Comparison of ENCODE assay signal across 10 cellular contexts in genomic region chr19:54523403-54523802, GRCh38.
DNase-seq lines count a peak whose midpoint lies in the region; ATAC-seq lines count a peak whose summit lies in the region.
"Had no signal": no experiment of that assay in that cellular context is flagged by ENCODE, and none has a peak within 500 bp of the region (broad histone marks: within the 10 kb centered on the region; RNA-seq: fewer than 3 reads in every experiment).

No MANE protein-coding gene starts in this region.

- DNase-seq in activated naive CD4-positive, alpha-beta T cell (lab: John Stamatoyannopoulos, UW) = no peak
- peak; percentile 45 to 67 for DNase-seq in activated CD4-positive, alpha-beta T cell treated with anti-CD3 and anti-CD28 coated beads, Interleukin-2, amount 50 U/mL, for 48 hours
- DNase-seq in iris pigment epithelial cell (ENCODE audit: low read depth) (peak; percentile 50), NCI-H2171 (lab: John Stamatoyannopoulos, UW) (no peak), germinal center (ENCODE audit: low spot score) (no peak)
- DNase-seq: BE2C, NCI-H446 treated with DMSO at 0.1 percent for 48 hours had no signal

- H3K27ac Mint-ChIP-seq in activated naive CD4-positive, alpha-beta T cell treated with anti-CD3 and anti-CD28 coated beads, Interleukin-2, amount 50 U/mL, for 24 hours = peak overlapping the region; percentile 17

- peaks cover 4% of the 10 kb centered on the region for H3K36me3 Mint-ChIP-seq in activated naive CD4-positive, alpha-beta T cell treated with anti-CD3 and anti-CD28 coated beads, Interleukin-2, amount 50 U/mL, for 24 hours

- H3K4me3 Mint-ChIP-seq in activated naive CD4-positive, alpha-beta T cell treated with anti-CD3 and anti-CD28 coated beads, Interleukin-2, amount 50 U/mL, for 24 hours = peak overlapping the region; percentile 50

- H3K27me3 Mint-ChIP-seq in activated naive CD4-positive, alpha-beta T cell treated with anti-CD3 and anti-CD28 coated beads, Interleukin-2, amount 50 U/mL, for 24 hours = peaks cover 16% of the 10 kb centered on the region

- no peak for ATAC-seq in GM21723 (IDR thresholded peaks at IDR 0.05; ENCODE audit: unreplicated experiment)
- ATAC-seq in GM18498 (IDR thresholded peaks at IDR 0.05; ENCODE audit: unreplicated experiment) = no peak

- peaks cover 44% of the 10 kb centered on the region for H3K4me1 Mint-ChIP-seq in activated naive CD4-positive, alpha-beta T cell treated with anti-CD3 and anti-CD28 coated beads, Interleukin-2, amount 50 U/mL, for 24 hours

- H3K9me3 Mint-ChIP-seq in activated naive CD4-positive, alpha-beta T cell treated with anti-CD3 and anti-CD28 coated beads, Interleukin-2, amount 50 U/mL, for 24 hours = no peaks in the 10 kb centered on the region

Comparison
In these comparisons a context has a peak if more than half of its experiments do, and no peak if none do; other contexts are left out.
1. DNase-seq: peak in activated CD4-positive, alpha-beta T cell treated with anti-CD3 and anti-CD28 coated beads, Interleukin-2, amount 50 U/mL, for 48 hours (2 of 2) and iris pigment epithelial cell (single experiment); none in activated naive CD4-positive, alpha-beta T cell (0 of 4), NCI-H2171 (single experiment) and germinal center (single experiment).